28 cellular contexts compared by ENCODE assay signal in the genomic region with DNA sequence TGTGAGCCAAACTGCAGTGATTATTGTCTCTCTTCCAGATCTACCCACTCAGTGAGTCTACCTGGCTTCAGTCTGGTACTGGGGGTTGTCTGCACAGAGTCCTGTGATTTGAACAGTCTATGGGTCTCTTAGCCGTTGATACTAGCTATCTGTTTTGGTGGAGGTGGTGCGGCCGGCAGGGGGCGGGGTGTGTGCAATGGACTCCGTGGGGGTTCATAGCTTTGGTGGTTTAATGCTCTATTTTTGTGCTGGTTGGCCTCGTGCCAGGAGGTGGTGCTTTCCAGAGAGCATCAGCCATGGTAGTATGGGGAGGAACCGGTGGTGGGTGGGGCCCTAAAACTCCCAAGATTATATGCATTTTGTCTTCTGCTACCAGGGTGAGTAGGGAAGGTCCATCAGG.
"Had no signal": no experiment of that assay in that cellular context is flagged by ENCODE, and none has a peak within 500 bp of the region (broad histone marks: within the 10 kb centered on the region; RNA-seq: fewer than 3 reads in every experiment).

No MANE protein-coding gene starts in this region.

- H3K4me1 ChIP-seq: adrenal gland, body of pancreas, breast epithelium, SJSA1 had no signal

- H3K27ac ChIP-seq: adrenal gland, body of pancreas, breast epithelium, SJSA1, VCaP had no signal

- H3K9me3 ChIP-seq: adrenal gland, body of pancreas, breast epithelium, SK-N-SH had no signal

- H3K27me3 ChIP-seq: adrenal gland, body of pancreas, breast epithelium, SJSA1 had no signal

- DNase-seq: activated B cell treated with CpG ODN at 0.5 μM for 24 hours; activated CD4-positive, alpha-beta memory T cell treated with anti-CD3 and anti-CD28 coated beads for 36 hours; activated CD4-positive, alpha-beta T cell treated with anti-CD3 and anti-CD28 coated beads for 4 hours; activated CD4-positive, alpha-beta T cell treated with anti-CD3 and anti-CD28 coated beads, Interleukin-2, amount 50 U/mL, for 1 hour; activated CD4-positive, CD25-positive, alpha-beta regulatory T cell treated with anti-CD3 and anti-CD28 coated beads, Interleukin-2, amount 50 U/mL, for 72 hours; activated CD8-positive, alpha-beta memory T cell treated with anti-CD3 and anti-CD28 coated beads, Interleukin-2, amount 50 U/mL, for 4 hours; activated gamma-delta T cell treated with Interleukin-2 at 50 U/mL for 16 hours; activated naive CD4-positive, alpha-beta T cell treated with anti-CD3 and anti-CD28 coated beads for 36 hours; activated T-cell treated with anti-CD3 and anti-CD28 coated beads for 4 hours; activated T-cell treated with anti-CD3 and anti-CD28 coated beads, Interleukin-2, amount 50 U/mL, for 4 hours; adrenal gland; body of pancreas; NCI-H1092 treated with DMSO at 0.1 percent for 48 hours; NCI-H1417; NCI-H146; NCI-H187; NCI-H2029 treated with DMSO at 0.1 percent for 48 hours; NCI-H2107; NCI-H2171; NCI-H510A; NCI-H526; NCI-H748 treated with DMSO at 0.1 percent for 48 hours; SHP77; SK-N-SH had no signal

- H3K4me2 ChIP-seq: SK-N-SH had no signal

- ATAC-seq: activated naive CD4-positive, alpha-beta T cell treated with anti-CD3 and anti-CD28 coated beads, Interleukin-2, amount 50 U/mL, for 72 hours; activated T-cell treated with anti-CD3 and anti-CD28 coated beads, Interleukin-2, amount 50 U/mL, for 4 hours; body of pancreas had no signal

- H3K36me3 ChIP-seq: adrenal gland, breast epithelium, SJSA1 had no signal

- H3K9ac ChIP-seq: SK-N-SH had no signal

- H3K4me3 ChIP-seq: adrenal gland, body of pancreas, breast epithelium, SJSA1 had no signal
